ENCODE assay signal across 13 cellular contexts in the genomic region with DNA sequence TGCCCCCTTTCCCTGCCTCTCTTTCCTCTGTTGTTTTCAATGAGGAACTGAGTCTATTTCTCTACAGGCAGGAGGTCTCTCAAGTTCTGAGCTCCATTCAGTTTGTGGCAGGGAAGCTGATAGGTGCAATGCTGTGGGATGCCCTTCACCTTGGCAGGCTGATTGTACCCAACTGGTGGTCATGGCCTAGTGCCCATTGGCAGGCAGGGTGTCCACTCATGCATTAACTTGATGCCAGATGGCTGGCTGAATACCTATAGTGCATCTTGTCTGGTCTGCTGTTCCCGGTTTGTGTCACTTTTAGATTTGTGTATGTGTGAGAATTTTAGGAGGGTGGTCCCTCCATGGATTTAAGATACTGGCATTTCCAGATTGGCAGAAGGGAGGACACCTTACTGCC. TPM values are rescaled to one million over a fixed set of nuclear protein-coding genes. Genes with fewer than 3 reads are reported as not detected.
DNase-seq lines count a peak whose midpoint lies in the region; ATAC-seq and TF ChIP-seq lines count a peak whose summit lies in the region.
"Had no signal": no experiment of that assay in that cellular context is flagged by ENCODE, and none has a peak within 500 bp of the region (broad histone marks: within the 10 kb centered on the region; RNA-seq: fewer than 3 reads in every experiment).

No MANE protein-coding gene starts in this region.

- DNase-seq in HFFc6: no peak
- DNase-seq in adipocyte (ENCODE audit: low read depth): no peak
- DNase-seq in heart right ventricle: peak in 1 of 2 donors; percentile 33
- no peak for DNase-seq in sciatic nerve (ENCODE audit: low spot score)
- no peak for DNase-seq in HK-2 (ENCODE audit: unreplicated experiment)
- no peak for DNase-seq in NCI-H1048 (lab: John Stamatoyannopoulos, UW)
- no peak for DNase-seq in posterior cingulate gyrus
- DNase-seq in upper lobe of right lung: no peak
- DNase-seq: activated CD8-positive, alpha-beta T cell treated with anti-CD3 and anti-CD28 coated beads, Interleukin-2, amount 10 ng/mL, durations not matched to agents 7 days and 5 days; activated effector memory CD4-positive, alpha-beta T cell treated with Interleukin-2 at 50 U/mL for 16 hours; occipital lobe had no signal

- H3K4me3 Mint-ChIP-seq in HFFc6: no peak overlapping the region
- H3K4me3 Mint-ChIP-seq: activated CD8-positive, alpha-beta T cell treated with anti-CD3 and anti-CD28 coated beads, Interleukin-2, amount 10 ng/mL, durations not matched to agents 7 days and 5 days had no signal

- H3K36me3 ChIP-seq in adipocyte (ENCODE audit: control insufficient read depth, insufficient read depth, low read length, severe bottlenecking) (no peaks in the 10 kb centered on the region), heart right ventricle (no peaks in the 10 kb centered on the region), upper lobe of right lung (no peaks in the 10 kb centered on the region)

- H3K27ac Mint-ChIP-seq in HFFc6: peak overlapping the region; percentile 35

- 75 to 82% methylated on average over 1 of the region's 1 CpG for WGBS in heart right ventricle, 2 donors

- TF ChIP-seq CTCF in HFFc6 (IDR thresholded peaks at IDR 0.05) (no peak), heart right ventricle (IDR thresholded peaks at IDR 0.05) (no peak), upper lobe of right lung (IDR thresholded peaks at IDR 0.05) (no peak)

- no peaks in the 10 kb centered on the region for H3K9me3 ChIP-seq in adipocyte (ENCODE audit: control insufficient read depth, low read length)
- H3K9me3 ChIP-seq in heart right ventricle: no peaks in the 10 kb centered on the region
- no peaks in the 10 kb centered on the region for H3K9me3 ChIP-seq in upper lobe of right lung

- H3K27me3 ChIP-seq in adipocyte (replicated peaks; ENCODE audit: control insufficient read depth, insufficient read depth, low read length) (no peaks in the 10 kb centered on the region), heart right ventricle (no peaks in the 10 kb centered on the region), upper lobe of right lung (no peaks in the 10 kb centered on the region)

- H3K9ac ChIP-seq in adipocyte (ENCODE audit: low read length): peak overlapping the region; percentile 28

- intact Hi-C loops in heart right ventricle (cut with DNase I) (loop anchor here in 8 of 10 donors (1.0 to 2.0 kb wide), 2 partner anchors 38 to 40 kb away; no protein-coding TSS in a partner anchor), sciatic nerve (cut with DNase I) (loop anchor here (5.0 kb wide), 1 partner anchor 37 kb away; no protein-coding TSS in a partner anchor), posterior cingulate gyrus (cut with DNase I) (loop anchor here (1.0 kb wide), 1 partner anchor 40 kb away; no protein-coding TSS in a partner anchor), upper lobe of right lung (cut with DNase I) (loop anchor here (2.0 kb wide), 1 partner anchor 40 kb away; no protein-coding TSS in a partner anchor)

- H3K36me3 Mint-ChIP-seq in HFFc6 (ENCODE audit: low read depth): no peaks in the 10 kb centered on the region

- peaks cover 27% of the 10 kb centered on the region for H3K4me1 Mint-ChIP-seq in HFFc6 (ENCODE audit: low read depth)

- no peaks in the 10 kb centered on the region; the same call in 1 of the 2 replicates for H3K27me3 Mint-ChIP-seq in HFFc6 (ENCODE audit: insufficient read depth)

- H3K4me1 ChIP-seq in adipocyte (ENCODE audit: control insufficient read depth, insufficient read depth, low read length): peaks cover 31% of the 10 kb centered on the region
- H3K4me1 ChIP-seq in heart right ventricle: peaks cover 0 to 15% (median 5%) of the 10 kb centered on the region in 9 donors
- peaks cover 6% of the 10 kb centered on the region for H3K4me1 ChIP-seq in upper lobe of right lung

- no peaks in the 10 kb centered on the region for H3K9me3 Mint-ChIP-seq in HFFc6

- H3K27ac ChIP-seq in heart right ventricle: peak overlapping the region in 2 of 10 donors; percentile 11 to 49
- no peak overlapping the region for H3K27ac ChIP-seq in upper lobe of right lung

- H3K4me3 ChIP-seq in adipocyte (ENCODE audit: low read length): no peak overlapping the region
- H3K4me3 ChIP-seq in heart right ventricle: no peak overlapping the region
- H3K4me3 ChIP-seq in upper lobe of right lung: no peak overlapping the region

- ATAC-seq in heart right ventricle (peak in 6 of 8 donors; percentile 51 to 66 (median 60)), sciatic nerve (peak; percentile 7), upper lobe of right lung (no peak)

RNA-seq across cellular contexts. Expression of gene ITGA5, which starts 20.0 kb away (rescaled TPM):
- 100 to 1,000 TPM; 261 to 355 (median 329) TPM for total RNA-seq in HFFc6 (2021; fragmentation: NEBNext Ultra II Directional; extraction: Animal tissue kit (Norgen Biotek cat#: 25700))
- total RNA-seq in heart right ventricle (10 to 100 TPM; 35.7 to 86.1 (median 48.8) TPM), sciatic nerve (82.3 TPM), upper lobe of right lung (102 TPM)
- polyA plus RNA-seq in heart right ventricle: 100 to 1,000 TPM in 1 of 2 donors, 10 to 100 TPM in 1; 31.9 to 154 TPM
- total RNA-seq: HT-29 had no signal

RNA-seq across cellular contexts. Expression of gene GTSF1, which starts 34.3 kb away (rescaled TPM):
- total RNA-seq in HFFc6 (2021; fragmentation: NEBNext Ultra II Directional; extraction: Animal tissue kit (Norgen Biotek cat#: 25700)): not detected
- under 1 TPM in 2 of 10 donors, not detected in 8; 0.38 to 0.65 TPM for total RNA-seq in heart right ventricle
- under 1 TPM in 1 of 2 donors, not detected in 1; 0.07 TPM for polyA plus RNA-seq in heart right ventricle
- not detected for total RNA-seq in sciatic nerve
- total RNA-seq in upper lobe of right lung: 2.1 TPM
- total RNA-seq: HT-29 had no signal
- polyA plus RNA-seq: BJ had no signal

RNA-seq across cellular contexts. Expression of gene ZNF385A, which starts 54.6 kb away (rescaled TPM):
- total RNA-seq in HFFc6 (2021; fragmentation: NEBNext Ultra II Directional; extraction: Animal tissue kit (Norgen Biotek cat#: 25700)): 1 to 10 TPM; 4.0 to 7.4 (median 6.1) TPM
- total RNA-seq in heart right ventricle: 10 to 100 TPM in 2 of 10 donors, 1 to 10 TPM in 8; 3.8 to 19.1 (median 4.8) TPM
- 10 to 100 TPM in 1 of 2 donors, 1 to 10 TPM in 1; 8.1 to 10.5 TPM for polyA plus RNA-seq in heart right ventricle
- 12.0 TPM for total RNA-seq in sciatic nerve
- total RNA-seq in upper lobe of right lung: 26.6 TPM

RNA-seq across cellular contexts. Expression of gene NCKAP1L, which starts 58.5 kb away (rescaled TPM):
- under 1 TPM in 4 of 6 experiments, not detected in 2; 0.03 to 0.14 (median 0.08) TPM for total RNA-seq in HFFc6 (2021; fragmentation: NEBNext Ultra II Directional; extraction: Animal tissue kit (Norgen Biotek cat#: 25700))
- 10 to 100 TPM in 2 of 10 donors, 1 to 10 TPM in 8; 1.4 to 33.8 (median 2.7) TPM for total RNA-seq in heart right ventricle
- 1 to 10 TPM; 1.7 to 2.3 TPM for polyA plus RNA-seq in heart right ventricle
- total RNA-seq in sciatic nerve: 27.8 TPM
- total RNA-seq in upper lobe of right lung: 59.5 TPM
- total RNA-seq: HT-29 had no signal
